ENCODE assay signal across 1 cellular context in the genomic region with DNA sequence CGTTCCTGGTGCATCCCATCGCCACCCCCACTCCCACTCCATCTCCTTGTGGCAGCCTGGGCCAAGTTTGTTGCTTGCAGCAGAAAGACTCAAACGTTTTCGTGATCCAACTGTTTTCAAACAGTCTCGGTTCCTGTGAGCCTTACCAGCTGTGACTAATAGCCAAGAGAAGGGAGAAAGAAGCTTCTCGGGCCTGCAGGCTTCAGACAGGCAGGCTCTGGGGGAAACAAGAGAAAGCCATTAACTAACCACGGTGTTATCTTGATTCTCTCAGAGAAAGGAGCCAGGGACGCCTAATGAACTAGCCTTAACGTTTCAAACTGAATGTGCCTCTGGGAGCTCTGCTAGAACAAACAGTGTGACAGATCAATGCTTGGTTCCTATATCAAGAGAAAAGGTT.
TF ChIP-seq lines count a peak whose summit lies in the region.

No MANE protein-coding gene starts in this region.

TF ChIP-seq in GM12878, 131 proteins besides CTCF, POLR2A, EP300 and RAD21 (continued from another document):
- TF ChIP-seq, protein P1, sequence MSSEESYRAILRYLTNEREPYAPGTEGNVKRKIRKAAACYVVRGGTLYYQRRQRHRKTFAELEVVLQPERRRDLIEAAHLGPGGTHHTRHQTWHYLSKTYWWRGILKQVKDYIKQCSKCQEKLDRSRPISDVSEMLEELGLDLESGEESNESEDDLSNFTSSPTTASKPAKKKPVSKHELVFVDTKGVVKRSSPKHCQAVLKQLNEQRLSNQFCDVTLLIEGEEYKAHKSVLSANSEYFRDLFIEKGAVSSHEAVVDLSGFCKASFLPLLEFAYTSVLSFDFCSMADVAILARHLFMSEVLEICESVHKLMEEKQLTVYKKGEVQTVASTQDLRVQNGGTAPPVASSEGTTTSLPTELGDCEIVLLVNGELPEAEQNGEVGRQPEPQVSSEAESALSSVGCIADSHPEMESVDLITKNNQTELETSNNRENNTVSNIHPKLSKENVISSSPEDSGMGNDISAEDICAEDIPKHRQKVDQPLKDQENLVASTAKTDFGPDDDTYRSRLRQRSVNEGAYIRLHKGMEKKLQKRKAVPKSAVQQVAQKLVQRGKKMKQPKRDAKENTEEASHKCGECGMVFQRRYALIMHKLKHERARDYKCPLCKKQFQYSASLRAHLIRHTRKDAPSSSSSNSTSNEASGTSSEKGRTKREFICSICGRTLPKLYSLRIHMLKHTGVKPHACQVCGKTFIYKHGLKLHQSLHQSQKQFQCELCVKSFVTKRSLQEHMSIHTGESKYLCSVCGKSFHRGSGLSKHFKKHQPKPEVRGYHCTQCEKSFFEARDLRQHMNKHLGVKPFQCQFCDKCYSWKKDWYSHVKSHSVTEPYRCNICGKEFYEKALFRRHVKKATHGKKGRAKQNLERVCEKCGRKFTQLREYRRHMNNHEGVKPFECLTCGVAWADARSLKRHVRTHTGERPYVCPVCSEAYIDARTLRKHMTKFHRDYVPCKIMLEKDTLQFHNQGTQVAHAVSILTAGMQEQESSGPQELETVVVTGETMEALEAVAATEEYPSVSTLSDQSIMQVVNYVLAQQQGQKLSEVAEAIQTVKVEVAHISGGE (CRISPR knock-in tag; IDR thresholded peaks at IDR 0.05) = no peak
- TF ChIP-seq MTA2 (IDR thresholded peaks at IDR 0.05; ENCODE audit: low read depth) = peak; percentile 94
- peak; percentile 29; the same call in 1 of the 2 replicates for TF ChIP-seq BCL11A (IDR thresholded peaks at IDR 0.05; ENCODE audit: low read depth, low read length)
- no peak for TF ChIP-seq ZZZ3 (IDR thresholded peaks at IDR 0.05; ENCODE audit: control insufficient read depth, insufficient read length, low read depth)
- peak; percentile 61 for TF ChIP-seq MEF2B (IDR thresholded peaks at IDR 0.05; ENCODE audit: partially characterized antibody, poor library complexity, severe bottlenecking)
- TF ChIP-seq, protein P2, sequence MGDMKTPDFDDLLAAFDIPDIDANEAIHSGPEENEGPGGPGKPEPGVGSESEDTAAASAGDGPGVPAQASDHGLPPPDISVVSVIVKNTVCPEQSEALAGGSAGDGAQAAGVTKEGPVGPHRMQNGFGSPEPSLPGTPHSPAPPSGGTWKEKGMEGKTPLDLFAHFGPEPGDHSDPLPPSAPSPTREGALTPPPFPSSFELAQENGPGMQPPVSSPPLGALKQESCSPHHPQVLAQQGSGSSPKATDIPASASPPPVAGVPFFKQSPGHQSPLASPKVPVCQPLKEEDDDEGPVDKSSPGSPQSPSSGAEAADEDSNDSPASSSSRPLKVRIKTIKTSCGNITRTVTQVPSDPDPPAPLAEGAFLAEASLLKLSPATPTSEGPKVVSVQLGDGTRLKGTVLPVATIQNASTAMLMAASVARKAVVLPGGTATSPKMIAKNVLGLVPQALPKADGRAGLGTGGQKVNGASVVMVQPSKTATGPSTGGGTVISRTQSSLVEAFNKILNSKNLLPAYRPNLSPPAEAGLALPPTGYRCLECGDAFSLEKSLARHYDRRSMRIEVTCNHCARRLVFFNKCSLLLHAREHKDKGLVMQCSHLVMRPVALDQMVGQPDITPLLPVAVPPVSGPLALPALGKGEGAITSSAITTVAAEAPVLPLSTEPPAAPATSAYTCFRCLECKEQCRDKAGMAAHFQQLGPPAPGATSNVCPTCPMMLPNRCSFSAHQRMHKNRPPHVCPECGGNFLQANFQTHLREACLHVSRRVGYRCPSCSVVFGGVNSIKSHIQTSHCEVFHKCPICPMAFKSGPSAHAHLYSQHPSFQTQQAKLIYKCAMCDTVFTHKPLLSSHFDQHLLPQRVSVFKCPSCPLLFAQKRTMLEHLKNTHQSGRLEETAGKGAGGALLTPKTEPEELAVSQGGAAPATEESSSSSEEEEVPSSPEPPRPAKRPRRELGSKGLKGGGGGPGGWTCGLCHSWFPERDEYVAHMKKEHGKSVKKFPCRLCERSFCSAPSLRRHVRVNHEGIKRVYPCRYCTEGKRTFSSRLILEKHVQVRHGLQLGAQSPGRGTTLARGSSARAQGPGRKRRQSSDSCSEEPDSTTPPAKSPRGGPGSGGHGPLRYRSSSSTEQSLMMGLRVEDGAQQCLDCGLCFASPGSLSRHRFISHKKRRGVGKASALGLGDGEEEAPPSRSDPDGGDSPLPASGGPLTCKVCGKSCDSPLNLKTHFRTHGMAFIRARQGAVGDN (IDR thresholded peaks at IDR 0.05) = peak; percentile 27; the same call in 1 of the 2 replicates
- TF ChIP-seq DPF2 (IDR thresholded peaks at IDR 0.05) = 0 out of 2 replicates have a peak, but pooled peaks have one; percentile 21
- no peak for TF ChIP-seq SPI1 (IDR thresholded peaks at IDR 0.05; ENCODE audit: borderline replicate concordance, insufficient read depth, low read depth, low read length)
- peak; percentile 49 to 72; a peak in 2 of 4 replicates for TF ChIP-seq IKZF2 (IDR thresholded peaks at IDR 0.05)
- TF ChIP-seq TCF7 (IDR thresholded peaks at IDR 0.05; ENCODE audit: borderline replicate concordance) = no peak
- no peak for TF ChIP-seq MXI1 (IDR thresholded peaks at IDR 0.05; ENCODE audit: low read depth, low read length)
- no peak for TF ChIP-seq SREBF1 (IDR thresholded peaks at IDR 0.05; ENCODE audit: low read length)
- TF ChIP-seq YY1 (IDR thresholded peaks at IDR 0.05; ENCODE audit: low read depth, low read length) = no peak
- TF ChIP-seq, protein P3, sequence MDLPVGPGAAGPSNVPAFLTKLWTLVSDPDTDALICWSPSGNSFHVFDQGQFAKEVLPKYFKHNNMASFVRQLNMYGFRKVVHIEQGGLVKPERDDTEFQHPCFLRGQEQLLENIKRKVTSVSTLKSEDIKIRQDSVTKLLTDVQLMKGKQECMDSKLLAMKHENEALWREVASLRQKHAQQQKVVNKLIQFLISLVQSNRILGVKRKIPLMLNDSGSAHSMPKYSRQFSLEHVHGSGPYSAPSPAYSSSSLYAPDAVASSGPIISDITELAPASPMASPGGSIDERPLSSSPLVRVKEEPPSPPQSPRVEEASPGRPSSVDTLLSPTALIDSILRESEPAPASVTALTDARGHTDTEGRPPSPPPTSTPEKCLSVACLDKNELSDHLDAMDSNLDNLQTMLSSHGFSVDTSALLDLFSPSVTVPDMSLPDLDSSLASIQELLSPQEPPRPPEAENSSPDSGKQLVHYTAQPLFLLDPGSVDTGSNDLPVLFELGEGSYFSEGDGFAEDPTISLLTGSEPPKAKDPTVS (IDR thresholded peaks at IDR 0.05; ENCODE audit: low read depth, low read length) = no peak
- no peak for TF ChIP-seq ZNF274 (IDR thresholded peaks at IDR 0.05; ENCODE audit: insufficient read depth, insufficient read length)
- TF ChIP-seq, protein P4, sequence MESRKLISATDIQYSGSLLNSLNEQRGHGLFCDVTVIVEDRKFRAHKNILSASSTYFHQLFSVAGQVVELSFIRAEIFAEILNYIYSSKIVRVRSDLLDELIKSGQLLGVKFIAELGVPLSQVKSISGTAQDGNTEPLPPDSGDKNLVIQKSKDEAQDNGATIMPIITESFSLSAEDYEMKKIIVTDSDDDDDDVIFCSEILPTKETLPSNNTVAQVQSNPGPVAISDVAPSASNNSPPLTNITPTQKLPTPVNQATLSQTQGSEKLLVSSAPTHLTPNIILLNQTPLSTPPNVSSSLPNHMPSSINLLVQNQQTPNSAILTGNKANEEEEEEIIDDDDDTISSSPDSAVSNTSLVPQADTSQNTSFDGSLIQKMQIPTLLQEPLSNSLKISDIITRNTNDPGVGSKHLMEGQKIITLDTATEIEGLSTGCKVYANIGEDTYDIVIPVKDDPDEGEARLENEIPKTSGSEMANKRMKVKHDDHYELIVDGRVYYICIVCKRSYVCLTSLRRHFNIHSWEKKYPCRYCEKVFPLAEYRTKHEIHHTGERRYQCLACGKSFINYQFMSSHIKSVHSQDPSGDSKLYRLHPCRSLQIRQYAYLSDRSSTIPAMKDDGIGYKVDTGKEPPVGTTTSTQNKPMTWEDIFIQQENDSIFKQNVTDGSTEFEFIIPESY (IDR thresholded peaks at IDR 0.05) = no peak
- no peak for TF ChIP-seq MTA3 (IDR thresholded peaks at IDR 0.05; ENCODE audit: borderline replicate concordance, low read length)
- TF ChIP-seq EZH2 (IDR thresholded peaks at IDR 0.05; ENCODE audit: borderline replicate concordance, control insufficient read depth, low read depth, low read length) = no peak
- 0 out of 2 replicates have a peak, but pooled peaks have one; percentile 39 for TF ChIP-seq NBN (IDR thresholded peaks at IDR 0.05)
- TF ChIP-seq, protein P5, sequence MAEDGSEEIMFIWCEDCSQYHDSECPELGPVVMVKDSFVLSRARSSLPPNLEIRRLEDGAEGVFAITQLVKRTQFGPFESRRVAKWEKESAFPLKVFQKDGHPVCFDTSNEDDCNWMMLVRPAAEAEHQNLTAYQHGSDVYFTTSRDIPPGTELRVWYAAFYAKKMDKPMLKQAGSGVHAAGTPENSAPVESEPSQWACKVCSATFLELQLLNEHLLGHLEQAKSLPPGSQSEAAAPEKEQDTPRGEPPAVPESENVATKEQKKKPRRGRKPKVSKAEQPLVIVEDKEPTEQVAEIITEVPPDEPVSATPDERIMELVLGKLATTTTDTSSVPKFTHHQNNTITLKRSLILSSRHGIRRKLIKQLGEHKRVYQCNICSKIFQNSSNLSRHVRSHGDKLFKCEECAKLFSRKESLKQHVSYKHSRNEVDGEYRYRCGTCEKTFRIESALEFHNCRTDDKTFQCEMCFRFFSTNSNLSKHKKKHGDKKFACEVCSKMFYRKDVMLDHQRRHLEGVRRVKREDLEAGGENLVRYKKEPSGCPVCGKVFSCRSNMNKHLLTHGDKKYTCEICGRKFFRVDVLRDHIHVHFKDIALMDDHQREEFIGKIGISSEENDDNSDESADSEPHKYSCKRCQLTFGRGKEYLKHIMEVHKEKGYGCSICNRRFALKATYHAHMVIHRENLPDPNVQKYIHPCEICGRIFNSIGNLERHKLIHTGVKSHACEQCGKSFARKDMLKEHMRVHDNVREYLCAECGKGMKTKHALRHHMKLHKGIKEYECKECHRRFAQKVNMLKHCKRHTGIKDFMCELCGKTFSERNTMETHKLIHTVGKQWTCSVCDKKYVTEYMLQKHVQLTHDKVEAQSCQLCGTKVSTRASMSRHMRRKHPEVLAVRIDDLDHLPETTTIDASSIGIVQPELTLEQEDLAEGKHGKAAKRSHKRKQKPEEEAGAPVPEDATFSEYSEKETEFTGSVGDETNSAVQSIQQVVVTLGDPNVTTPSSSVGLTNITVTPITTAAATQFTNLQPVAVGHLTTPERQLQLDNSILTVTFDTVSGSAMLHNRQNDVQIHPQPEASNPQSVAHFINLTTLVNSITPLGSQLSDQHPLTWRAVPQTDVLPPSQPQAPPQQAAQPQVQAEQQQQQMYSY (CRISPR knock-in tag; IDR thresholded peaks at IDR 0.05) = no peak
- TF ChIP-seq IKZF1 (conservative IDR thresholded peaks at IDR 0.05) = peak; percentile 53
- TF ChIP-seq BHLHE40 (IDR thresholded peaks at IDR 0.05; ENCODE audit: borderline replicate concordance in 1 of 2, low read depth in 2 of 2, low read length in 1 of 2) = peak in 1 of 2 experiments; percentile 36; a peak in 1 of 4 replicates
- TF ChIP-seq SIN3A (IDR thresholded peaks at IDR 0.05; ENCODE audit: low read depth, low read length) = no peak
